19 cellular contexts compared by ENCODE assay signal in genomic region chr1:159040893-159041724, GRCh38. TPM values are rescaled to one million over a fixed set of nuclear protein-coding genes. Genes with fewer than 3 reads are reported as not detected.
DNase-seq lines count a peak whose midpoint lies in the region; ATAC-seq and TF ChIP-seq lines count a peak whose summit lies in the region.
"Had no signal": no experiment of that assay in that cellular context is flagged by ENCODE, and none has a peak within 500 bp of the region (broad histone marks: within the 10 kb centered on the region; RNA-seq: fewer than 3 reads in every experiment).

No MANE protein-coding gene starts in this region.

- no peak overlapping the region for H3K4me3 ChIP-seq in ACC112 (ENCODE audit: low read depth, low read length)
- H3K4me3 ChIP-seq: esophagus squamous epithelium, SJCRH30, smooth muscle cell had no signal

- H3K4me1 Mint-ChIP-seq in CD4-positive, alpha-beta T cell (ENCODE audit: low read depth), result peaks cover 34% of the 10 kb centered on the region
- H3K4me1 Mint-ChIP-seq in central memory CD8-positive, alpha-beta T cell, result peaks cover 43% of the 10 kb centered on the region
- H3K4me1 Mint-ChIP-seq: mesothelial cell of epicardium had no signal

- H3K36me3 ChIP-seq in ACC112 (ENCODE audit: insufficient read depth, low read length), result peaks cover 53% of the 10 kb centered on the region

- no peaks in the 10 kb centered on the region for H3K27me3 ChIP-seq in ACC112 (ENCODE audit: insufficient read depth, low read length)
- H3K27me3 ChIP-seq in CD4-positive, alpha-beta T cell (ENCODE audit: control insufficient read depth, insufficient read depth, low read length), result no peaks in the 10 kb centered on the region
- H3K27me3 ChIP-seq: esophagus squamous epithelium, SJCRH30 had no signal

- no peak overlapping the region for H3K4me3 Mint-ChIP-seq in CD4-positive, alpha-beta T cell
- H3K4me3 Mint-ChIP-seq in central memory CD8-positive, alpha-beta T cell, result no peak overlapping the region
- H3K4me3 Mint-ChIP-seq: mesothelial cell of epicardium had no signal

- no peaks in the 10 kb centered on the region for H3K27me3 Mint-ChIP-seq in CD4-positive, alpha-beta T cell
- no peaks in the 10 kb centered on the region for H3K27me3 Mint-ChIP-seq in central memory CD8-positive, alpha-beta T cell

- no peak overlapping the region for H2AFZ ChIP-seq in ACC112 (ENCODE audit: low read length, unreplicated experiment)

- peaks cover 95% of the 10 kb centered on the region for H3K36me3 Mint-ChIP-seq in CD4-positive, alpha-beta T cell (ENCODE audit: low read depth)
- peaks cover 76% of the 10 kb centered on the region for H3K36me3 Mint-ChIP-seq in central memory CD8-positive, alpha-beta T cell (ENCODE audit: insufficient read depth)

- CTCF ChIA-PET in CD4-positive, alpha-beta T cell (lab: Charles Lee), result no interaction called here
- CTCF ChIA-PET in HEK293T (lab: Yijun Ruan, JAX), result interaction anchor here (0.6 kb wide), 1 partner anchor 687 kb away, joined by 3 read pairs; no protein-coding TSS in a partner anchor

- no peaks in the 10 kb centered on the region for H3K9me3 Mint-ChIP-seq in CD4-positive, alpha-beta T cell
- no peaks in the 10 kb centered on the region for H3K9me3 Mint-ChIP-seq in central memory CD8-positive, alpha-beta T cell
- H3K9me3 Mint-ChIP-seq: mesothelial cell of epicardium had no signal

- peaks cover 30% of the 10 kb centered on the region for H3K79me2 ChIP-seq in ACC112 (ENCODE audit: control insufficient read depth, insufficient read depth, low read length, unreplicated experiment)

- DNase-seq in CD4-positive, alpha-beta T cell, result no peak
- DNase-seq in central memory CD8-positive, alpha-beta T cell (ENCODE audit: low spot score in 2 of 2), result no peak
- DNase-seq in Right ventricle myocardium inferior (ENCODE audit: missing footprints), result no peak
- DNase-seq in GDM1 (lab: John Stamatoyannopoulos, UW), result no peak
- DNase-seq in HEK293T (ENCODE audit: extremely low spot score), result no peak
- DNase-seq: dermis blood vessel endothelial cell, DMS79, esophagus squamous epithelium, head of caudate nucleus, islet precursor cell, NCI-H510A, SJCRH30 had no signal

- H3K9me3 ChIP-seq in CD4-positive, alpha-beta T cell (ENCODE audit: control insufficient read depth, low read length), result no peaks in the 10 kb centered on the region
- H3K9me3 ChIP-seq: esophagus squamous epithelium, SJCRH30 had no signal

- ATAC-seq in CD4-positive, alpha-beta T cell (ENCODE audit: poor library complexity), result no peak
- ATAC-seq in HG02870 (IDR thresholded peaks at IDR 0.05; ENCODE audit: unreplicated experiment) (peak; percentile 66), Right ventricle myocardium inferior (no peak), GM21717 (IDR thresholded peaks at IDR 0.05; ENCODE audit: unreplicated experiment) (no peak)
- no peak for ATAC-seq in central memory CD8-positive, alpha-beta T cell (replicated peaks; ENCODE audit: extremely low read depth, poor library complexity, severe bottlenecking)

- peak overlapping the region; percentile 67 for H3K27ac Mint-ChIP-seq in CD4-positive, alpha-beta T cell
- H3K27ac Mint-ChIP-seq in central memory CD8-positive, alpha-beta T cell (ENCODE audit: low read depth), result peak overlapping the region; percentile 19
- H3K27ac Mint-ChIP-seq: mesothelial cell of epicardium had no signal

- TF ChIP-seq CTCF in CD4-positive, alpha-beta T cell (IDR thresholded peaks at IDR 0.05), result no peak

- H3K27ac ChIP-seq in ACC112 (ENCODE audit: low read depth, low read length), result peak overlapping the region; percentile 44
- H3K27ac ChIP-seq in CD4-positive, alpha-beta T cell (ENCODE audit: low read depth, low read length), result no peak overlapping the region
- H3K27ac ChIP-seq: esophagus squamous epithelium, SJCRH30 had no signal

- POLR2A ChIA-PET in CD4-positive, alpha-beta T cell (lab: Charles Lee), result interaction anchor here (1.3 kb wide), 1 partner anchor 31 kb away, joined by 3 read pairs; the partner anchor contains the start of gene IFI16
- POLR2A ChIA-PET in HEK293T (lab: Yijun Ruan, JAX), result no interaction called here

- peaks cover 17% of the 10 kb centered on the region for H3K4me1 ChIP-seq in ACC112 (ENCODE audit: control insufficient read depth, insufficient read depth, low read length, unreplicated experiment)
- H3K4me1 ChIP-seq: SJCRH30 had no signal

- intact Hi-C loops in CD4-positive, alpha-beta T cell (cut with DNase I, micrococcal nuclease), result no loop called here
- intact Hi-C loops in Right ventricle myocardium inferior (cut with DNase I), result no loop called here

TF ChIP-seq in HEK293T, 16 proteins besides CTCF, POLR2A, EP300 and RAD21:
- TF ChIP-seq BHLHE40 (IDR thresholded peaks at IDR 0.05; ENCODE audit: borderline replicate concordance) (no peak), LEF1 (IDR thresholded peaks at IDR 0.05; ENCODE audit: borderline replicate concordance) (no peak), CTBP1 (IDR thresholded peaks at IDR 0.05; ENCODE audit: borderline replicate concordance) (no peak), SUZ12 (IDR thresholded peaks at IDR 0.05) (no peak), PKNOX1 (IDR thresholded peaks at IDR 0.05) (no peak), ELF4 (IDR thresholded peaks at IDR 0.05) (no peak), FOXA1 (IDR thresholded peaks at IDR 0.05) (no peak), FOXM1 (IDR thresholded peaks at IDR 0.05; ENCODE audit: borderline replicate concordance) (no peak), SP1 (IDR thresholded peaks at IDR 0.05) (no peak), FOXK2 (IDR thresholded peaks at IDR 0.05) (no peak), L3MBTL2 (conservative IDR thresholded peaks at IDR 0.05) (no peak), TARDBP (IDR thresholded peaks at IDR 0.05) (no peak), NFRKB (IDR thresholded peaks at IDR 0.05) (no peak), ARNT (IDR thresholded peaks at IDR 0.05) (no peak), HDGF (IDR thresholded peaks at IDR 0.05; ENCODE audit: borderline replicate concordance) (no peak), ZNF384 (IDR thresholded peaks at IDR 0.05) (no peak)

RNA-seq across cellular contexts. Expression of gene IFI16, which starts 31.4 kb away (rescaled TPM):
- 10 to 100 TPM; 36.9 to 37.6 TPM for total RNA-seq in CD4-positive, alpha-beta T cell
- 30.1 TPM for total RNA-seq in Right ventricle myocardium inferior
- total RNA-seq: HT-29 had no signal

RNA-seq across cellular contexts. Expression of gene AIM2, which starts 35.5 kb away (rescaled TPM):
- under 1 TPM; 0.36 to 0.74 TPM for total RNA-seq in CD4-positive, alpha-beta T cell
- 0.51 TPM for total RNA-seq in Right ventricle myocardium inferior
- total RNA-seq: dermis blood vessel endothelial cell, HT-29, osteocyte, SJCRH30 had no signal
